In genomic region chr2:43340945-43341356, GRCh38 we compare ENCODE assay signal across 13 cellular contexts.
DNase-seq lines count a peak whose midpoint lies in the region; ATAC-seq and TF ChIP-seq lines count a peak whose summit lies in the region.
"Had no signal": no experiment of that assay in that cellular context is flagged by ENCODE, and none has a peak within 500 bp of the region (broad histone marks: within the 10 kb centered on the region; RNA-seq: fewer than 3 reads in every experiment).

No MANE protein-coding gene starts in this region.

- peak overlapping the region; percentile 23 for H3K4me3 Mint-ChIP-seq in type B pancreatic cell
- H3K4me3 Mint-ChIP-seq: stimulated activated memory B cell treated with anti-CD40 and anti-IgM and Interleukin-4, amounts not matched to agents 10 μg/mL and 1 μg/mL and 100 μg/mL, for 72 hours had no signal

- H3K4me3 ChIP-seq in coronary artery (no peak overlapping the region), left lung (no peak overlapping the region)
- H3K4me3 ChIP-seq: body of pancreas, right lobe of liver had no signal

- peaks cover 25 to 31% of the 10 kb centered on the region in 2 donors for H3K4me1 ChIP-seq in left lung

- peak overlapping the region; percentile 57 for H3K27ac Mint-ChIP-seq in type B pancreatic cell
- H3K27ac Mint-ChIP-seq: stimulated activated memory B cell treated with anti-CD40 and anti-IgM and Interleukin-4, amounts not matched to agents 10 μg/mL and 1 μg/mL and 100 μg/mL, for 72 hours had no signal

- peaks cover 0 to 11% of the 10 kb centered on the region in 2 donors for H3K36me3 ChIP-seq in left lung
- H3K36me3 ChIP-seq: right lobe of liver had no signal

- ATAC-seq in left lung, result no peak
- ATAC-seq in GM19023 (IDR thresholded peaks at IDR 0.05; ENCODE audit: unreplicated experiment), result no peak
- ATAC-seq: body of pancreas; right lobe of liver; stimulated activated memory B cell treated with anti-CD40 and anti-IgM and Interleukin-4, amounts not matched to agents 10 μg/mL and 1 μg/mL and 100 μg/mL, for 72 hours had no signal

- peak overlapping the region; percentile 46 to 63 for H3K27ac ChIP-seq in coronary artery
- peak overlapping the region; percentile 11 to 20 for H3K27ac ChIP-seq in left lung
- H3K27ac ChIP-seq: body of pancreas, right lobe of liver had no signal

- no peak for TF ChIP-seq CTCF in coronary artery (IDR thresholded peaks at IDR 0.05)
- no peak for TF ChIP-seq CTCF in left lung (IDR thresholded peaks at IDR 0.05)
- no peak for TF ChIP-seq CTCF in type B pancreatic cell (conservative IDR thresholded peaks at IDR 0.05)

- no peaks in the 10 kb centered on the region for H3K27me3 ChIP-seq in left lung
- H3K27me3 ChIP-seq: body of pancreas, right lobe of liver had no signal

- H3K36me3 Mint-ChIP-seq in type B pancreatic cell, result peaks cover 27% of the 10 kb centered on the region

- peak; percentile 47 for DNase-seq in LHCN-M2 (ENCODE audit: low read depth)
- no peak for DNase-seq in coronary artery (ENCODE audit: low spot score)
- DNase-seq in left lung, result no peak
- no peak for DNase-seq in type B pancreatic cell (ENCODE audit: extremely low spot score, unreplicated experiment)
- DNase-seq in DMS 273 treated with DMSO at 0.1 percent for 48 hours (lab: John Stamatoyannopoulos, UW), result no peak
- no peak for DNase-seq in NCI-H2029 (lab: John Stamatoyannopoulos, UW)
- DNase-seq in inferior parietal cortex (ENCODE audit: extremely low spot score), result no peak
- DNase-seq: body of pancreas, NCI-H1092 treated with DMSO at 0.1 percent for 48 hours, right lobe of liver, SHP77 treated with DMSO at 0.1 percent for 48 hours had no signal

- H3K9me3 Mint-ChIP-seq in type B pancreatic cell, result peaks cover 7% of the 10 kb centered on the region
- H3K9me3 Mint-ChIP-seq: stimulated activated memory B cell treated with anti-CD40 and anti-IgM and Interleukin-4, amounts not matched to agents 10 μg/mL and 1 μg/mL and 100 μg/mL, for 72 hours had no signal

- peaks cover 68% of the 10 kb centered on the region for H3K4me1 Mint-ChIP-seq in type B pancreatic cell (ENCODE audit: unreplicated experiment)
- H3K4me1 Mint-ChIP-seq: stimulated activated memory B cell treated with anti-CD40 and anti-IgM and Interleukin-4, amounts not matched to agents 10 μg/mL and 1 μg/mL and 100 μg/mL, for 72 hours had no signal

- H3K27me3 Mint-ChIP-seq in type B pancreatic cell, result no peaks in the 10 kb centered on the region
- H3K27me3 Mint-ChIP-seq: stimulated activated memory B cell treated with anti-CD40 and anti-IgM and Interleukin-4, amounts not matched to agents 10 μg/mL and 1 μg/mL and 100 μg/mL, for 72 hours had no signal

- intact Hi-C loops in left lung (cut with DNase I), result no loop called here

- no peaks in the 10 kb centered on the region for H3K9me3 ChIP-seq in left lung
- H3K9me3 ChIP-seq: body of pancreas, right lobe of liver had no signal
